Comparison of ENCODE assay signal across 14 cellular contexts in the genomic region with DNA sequence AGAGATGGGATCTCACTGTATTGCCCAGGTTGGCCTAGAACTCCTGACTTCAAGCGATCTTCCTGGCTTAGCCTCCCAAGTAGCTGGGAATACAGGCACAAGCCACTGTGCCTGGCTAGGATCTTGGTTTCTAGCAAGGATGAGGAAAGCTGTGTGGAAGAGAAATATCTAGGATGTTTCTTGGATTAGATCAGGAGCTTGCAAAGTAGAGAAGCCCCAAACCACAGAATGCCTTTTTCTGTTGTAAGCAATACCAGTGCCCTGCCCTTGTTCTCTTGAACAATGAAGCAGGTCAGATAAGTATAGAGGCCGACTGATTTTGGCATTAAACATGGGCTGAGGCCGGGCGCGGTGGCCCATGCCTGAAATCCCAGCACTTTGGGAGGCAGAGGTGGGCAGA. TPM values are rescaled to one million over a fixed set of nuclear protein-coding genes. Genes with fewer than 3 reads are reported as not detected.
DNase-seq lines count a peak whose midpoint lies in the region; ATAC-seq and TF ChIP-seq lines count a peak whose summit lies in the region.
"Had no signal": no experiment of that assay in that cellular context is flagged by ENCODE, and none has a peak within 500 bp of the region (broad histone marks: within the 10 kb centered on the region; RNA-seq: fewer than 3 reads in every experiment).

No MANE protein-coding gene starts in this region.

- H3K79me2 ChIP-seq in mesendoderm (ENCODE audit: control insufficient read depth, insufficient read depth, low read length), result no peaks in the 10 kb centered on the region

- peak overlapping the region; percentile 28 for H3K18ac ChIP-seq in mesendoderm (ENCODE audit: low read length)

- no peak overlapping the region for H4K8ac ChIP-seq in mesendoderm (ENCODE audit: low read depth, low read length)

- no peaks in the 10 kb centered on the region for H3K27me3 Mint-ChIP-seq in chondrocyte (ENCODE audit: low read depth)

- H3K4ac ChIP-seq in mesendoderm (ENCODE audit: low read depth, low read length), result no peak overlapping the region

- no peak overlapping the region for H2BK5ac ChIP-seq in mesendoderm (ENCODE audit: low read length)

- no peak overlapping the region for H3K23ac ChIP-seq in mesendoderm (ENCODE audit: low read length)

- H3K36me3 ChIP-seq in mesendoderm (ENCODE audit: control insufficient read depth, insufficient read depth, low read length), result no peaks in the 10 kb centered on the region

- no peak overlapping the region for H3K4me2 ChIP-seq in mesendoderm (ENCODE audit: low read length)

- POLR2A ChIA-PET in GM10248 (lab: Yijun Ruan, JAX), result no interaction called here

- CTCF ChIA-PET in GM10248 (lab: Yijun Ruan, JAX), result interaction anchor here (0.8 to 2.7 kb wide), 6 partner anchors 8 to 87 kb away, joined by 3 to 11 read pairs (median 4); no protein-coding TSS in a partner anchor

- DNase-seq in AG09319 (ENCODE audit: extremely low read depth, low read depth) (peak; percentile 68), LHCN-M2 (ENCODE audit: low read depth) (peak; percentile 91), chondrocyte (ENCODE audit: low spot score) (no peak), mesendoderm (peak; percentile 91), GM10248 (ENCODE audit: extremely low spot score) (no peak), NCI-H2227 treated with DMSO at 0.1 percent for 48 hours (lab: John Stamatoyannopoulos, UW) (no peak)
- DNase-seq: left cardiac atrium, NCI-H82 had no signal

- no peaks in the 10 kb centered on the region for H3K27me3 ChIP-seq in mesendoderm (ENCODE audit: insufficient read depth, low read length, poor library complexity)
- H3K27me3 ChIP-seq: esophagus muscularis mucosa, SJCRH30 had no signal

- H3K4me1 Mint-ChIP-seq in chondrocyte (ENCODE audit: low read depth), result peaks cover 19% of the 10 kb centered on the region
- H3K4me1 Mint-ChIP-seq: neural crest cell had no signal

- no peak overlapping the region for H2AK5ac ChIP-seq in mesendoderm (ENCODE audit: low read length)

- ATAC-seq in HG02852 (IDR thresholded peaks at IDR 0.05; ENCODE audit: unreplicated experiment) (no peak), HG02610 (IDR thresholded peaks at IDR 0.05; ENCODE audit: unreplicated experiment) (no peak)
- ATAC-seq: left cardiac atrium had no signal

- H2BK15ac ChIP-seq in mesendoderm (replicated peaks; ENCODE audit: low read depth), result no peak overlapping the region

- TF ChIP-seq CTCF in AG09319 (IDR thresholded peaks at IDR 0.05; ENCODE audit: low read depth, low read length) (no peak), chondrocyte (IDR thresholded peaks at IDR 0.05) (no peak), GM10248 (IDR thresholded peaks at IDR 0.05; ENCODE audit: control extremely low read depth, extremely low read depth, low read depth, missing control alignments) (no peak)

- no peak overlapping the region for H3K4me3 ChIP-seq in mesendoderm (ENCODE audit: low read length)
- H3K4me3 ChIP-seq: esophagus muscularis mucosa, SJCRH30 had no signal

- H3K4me1 ChIP-seq in mesendoderm (ENCODE audit: control insufficient read depth, low read depth, low read length), result peaks cover 2% of the 10 kb centered on the region
- H3K4me1 ChIP-seq: SJCRH30 had no signal

- H4K5ac ChIP-seq in mesendoderm (ENCODE audit: low read length), result no peak overlapping the region

- peak overlapping the region; percentile 54 for H3K27ac Mint-ChIP-seq in chondrocyte (ENCODE audit: unreplicated experiment)

- no peaks in the 10 kb centered on the region for H3K79me1 ChIP-seq in mesendoderm (ENCODE audit: low read length)

- peaks cover 3% of the 10 kb centered on the region for H3K36me3 Mint-ChIP-seq in chondrocyte (ENCODE audit: low read depth)

- H3K27ac ChIP-seq in mesendoderm (ENCODE audit: low read depth, low read length), result no peak overlapping the region
- H3K27ac ChIP-seq: C4-2B, esophagus muscularis mucosa, SJCRH30 had no signal

- H3K56ac ChIP-seq in mesendoderm (ENCODE audit: low read length), result no peak overlapping the region

- H2BK120ac ChIP-seq in mesendoderm (ENCODE audit: low read depth, low read length), result no peak overlapping the region

- H3K9ac ChIP-seq in mesendoderm (ENCODE audit: low read length), result no peak overlapping the region

- no CpG with 5 or more reads among the region's 5 CpGs for WGBS in mesendoderm (ENCODE audit: extremely low coverage, insufficient coverage, low lambda C conversion rate)

- H3K9me3 Mint-ChIP-seq in chondrocyte (ENCODE audit: low read depth), result peaks cover 3% of the 10 kb centered on the region
- H3K9me3 Mint-ChIP-seq: neural crest cell had no signal

- H3K4me3 Mint-ChIP-seq in chondrocyte (ENCODE audit: unreplicated experiment), result no peak overlapping the region
- H3K4me3 Mint-ChIP-seq: neural crest cell had no signal

RNA-seq across cellular contexts. Expression of gene STRN3, which starts 44.3 kb away (rescaled TPM):
- total RNA-seq in LHCN-M2 (2014; rRNA removed), result 32.1 and 39.0 TPM in 2 replicates
- polyA plus RNA-seq in LHCN-M2 (2012), result 9.7 TPM
- total RNA-seq in chondrocyte, result 39.5 to 46.5 TPM (median 41.5 TPM) in 3 replicates
- polyA plus RNA-seq in mesendoderm (2013, experiment 1 of 2), result 31.7 TPM
- 30.9 TPM for polyA plus RNA-seq in mesendoderm (2013, experiment 2 of 2)

RNA-seq across cellular contexts. Expression of gene AP4S1, which starts 45.0 kb away (rescaled TPM):
- total RNA-seq in LHCN-M2 (2014; rRNA removed), result 8.4 and 15.8 TPM in 2 replicates
- polyA plus RNA-seq in LHCN-M2 (2012), result 5.5 TPM
- total RNA-seq in chondrocyte, result 4.4 to 8.5 TPM (median 5.3 TPM) in 3 replicates
- 10.3 TPM for polyA plus RNA-seq in mesendoderm (2013, experiment 1 of 2)
- 9.5 TPM for polyA plus RNA-seq in mesendoderm (2013, experiment 2 of 2)

Comparison
In these comparisons a context has a peak if more than half of its experiments do, and no peak if none do; other contexts are left out.
1. DNase-seq: peak in AG09319 (single experiment), LHCN-M2 (single experiment) and mesendoderm (single experiment); none in chondrocyte (single experiment), GM10248 (single experiment) and NCI-H2227 treated with DMSO at 0.1 percent for 48 hours (single experiment).